In the genomic region with DNA sequence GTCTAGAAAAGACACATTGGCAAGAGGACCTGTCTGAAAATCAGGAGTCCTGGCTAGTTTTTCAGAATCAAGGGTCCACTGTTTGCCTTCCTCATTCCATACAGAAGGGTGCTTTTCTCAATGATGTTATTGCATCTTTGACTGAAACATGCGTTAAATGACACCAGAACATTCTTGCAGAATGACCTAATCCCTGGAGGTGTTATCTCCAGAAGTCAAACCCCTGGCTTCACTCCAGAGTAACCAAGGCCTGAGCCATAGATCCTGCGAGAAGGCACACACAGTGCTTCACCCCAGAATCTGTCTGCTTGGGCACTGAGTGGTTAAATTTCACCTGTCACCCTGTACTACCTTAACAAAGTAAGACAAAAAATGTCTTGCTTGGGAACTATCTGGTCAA, we compare ENCODE assay signal across 18 cellular contexts.
A peak's percentile ranks its signal among the peaks of the same experiment; 100 is the strongest.
DNase-seq lines count a peak whose midpoint lies in the region; FAIRE-seq and TF ChIP-seq lines count a peak whose summit lies in the region.
"Had no signal": no experiment of that assay in that cellular context is flagged by ENCODE, and none has a peak within 500 bp of the region (broad histone marks: within the 10 kb centered on the region; RNA-seq: fewer than 3 reads in every experiment).

No MANE protein-coding gene starts in this region.

- H3K4me1 Mint-ChIP-seq in MCF 10A (ENCODE audit: insufficient read depth, unreplicated experiment) (peaks cover 10% of the 10 kb centered on the region), astrocyte (ENCODE audit: low read depth, unreplicated experiment) (peaks cover 8% of the 10 kb centered on the region)

- H3K79me2 ChIP-seq in astrocyte (ENCODE audit: insufficient read depth, low read length) = no peaks in the 10 kb centered on the region

- no peaks in the 10 kb centered on the region for H3K4me1 ChIP-seq in breast epithelium
- no peaks in the 10 kb centered on the region for H3K4me1 ChIP-seq in astrocyte (ENCODE audit: insufficient read depth, low read length)
- H3K4me1 ChIP-seq: HAP-1 had no signal

- no TSS peak for BruUV-seq in MCF 10A (replicated peaks; lab: Mats Ljungman, UMichigan)

- POLR2A ChIA-PET in MCF 10A (lab: Yijun Ruan, JAX) = no interaction called here

- no peaks in the 10 kb centered on the region for H4K20me1 ChIP-seq in astrocyte (ENCODE audit: insufficient read depth, low read length)

- H3K4me3 Mint-ChIP-seq in MCF 10A (ENCODE audit: unreplicated experiment) (no peak overlapping the region), astrocyte (ENCODE audit: unreplicated experiment) (no peak overlapping the region)
- H3K4me3 Mint-ChIP-seq: CD4-positive, alpha-beta T cell had no signal

- CTCF ChIA-PET in MCF 10A (lab: Yijun Ruan, JAX) = interaction anchor here (1.0 to 1.1 kb wide), 2 partner anchors 13 to 759 kb away, joined by 3 read pairs; no protein-coding TSS in a partner anchor

- H3K36me3 Mint-ChIP-seq in MCF 10A (ENCODE audit: insufficient read depth, unreplicated experiment) (no peaks in the 10 kb centered on the region), astrocyte (ENCODE audit: low read depth, unreplicated experiment) (no peaks in the 10 kb centered on the region)

- H3K4me2 ChIP-seq in astrocyte (ENCODE audit: low read length) = no peak overlapping the region

- DNase-seq in MCF 10A (ENCODE audit: unreplicated experiment) (peak; percentile 48), breast epithelium (ENCODE audit: low spot score in 2 of 2) (no peak), astrocyte (ENCODE audit: low read depth) (no peak), iris pigment epithelial cell (ENCODE audit: low read depth) (peak; percentile 66), GM03348 (ENCODE audit: low spot score) (no peak)
- no peak for DNase-seq in stimulated activated CD4-positive, alpha-beta T cell treated with anti-CD3 and anti-CD28 coated beads, Interleukin-15, amount 100 ng/mL, for 24 hours
- DNase-seq in stimulated activated CD4-positive, alpha-beta T cell treated with anti-CD3 and anti-CD28 coated beads, Interleukin-2, amount 100 ng/mL, for 24 hours = no peak
- DNase-seq: AML-193; Calu3; CD4-positive, alpha-beta T cell; DND-41; IMR-90; Kasumi-1; NCI-H187 treated with DMSO at 0.1 percent for 48 hours; NCI-H2227 treated with DMSO at 0.1 percent for 48 hours; NCI-H524 treated with DMSO at 0.1 percent for 48 hours; PC-3 had no signal

- H3K9me3 ChIP-seq in breast epithelium (no peaks in the 10 kb centered on the region), astrocyte (ENCODE audit: insufficient read depth, low read depth, low read length) (no peaks in the 10 kb centered on the region)
- H3K9me3 ChIP-seq: HAP-1 had no signal

- FAIRE-seq in astrocyte (lab: Jason Lieb, UNC) = no peak

- no peak for TF ChIP-seq POLR2A in breast epithelium (IDR thresholded peaks at IDR 0.05)

- TF ChIP-seq CTCF in MCF 10A (IDR thresholded peaks at IDR 0.05; ENCODE audit: unreplicated experiment) (no peak), breast epithelium (IDR thresholded peaks at IDR 0.05) (no peak), astrocyte (IDR thresholded peaks at IDR 0.05; ENCODE audit: insufficient read depth, low read depth, low read length) (no peak)

- H3K27ac Mint-ChIP-seq in MCF 10A (ENCODE audit: low read depth, unreplicated experiment) (no peak overlapping the region), astrocyte (ENCODE audit: unreplicated experiment) (peak overlapping the region; percentile 4)
- H3K27ac Mint-ChIP-seq: CD4-positive, alpha-beta T cell had no signal

- H3K27me3 Mint-ChIP-seq in MCF 10A (ENCODE audit: insufficient read depth, unreplicated experiment) (no peaks in the 10 kb centered on the region), astrocyte (ENCODE audit: low read depth, unreplicated experiment) (peaks cover 16% of the 10 kb centered on the region)
- H3K27me3 Mint-ChIP-seq: CD4-positive, alpha-beta T cell had no signal

- H3K9ac ChIP-seq in astrocyte (ENCODE audit: low read length) = no peak overlapping the region

- intact Hi-C loops in MCF 10A (cut with micrococcal nuclease) (no loop called here), breast epithelium (cut with DNase I; ENCODE audit: low total_unique reads) (no loop called here)

- no peak overlapping the region for H3K27ac ChIP-seq in breast epithelium
- no peak overlapping the region for H3K27ac ChIP-seq in astrocyte (ENCODE audit: low read depth, low read length)

- H3K9me3 Mint-ChIP-seq in MCF 10A (ENCODE audit: unreplicated experiment) (no peaks in the 10 kb centered on the region), astrocyte (ENCODE audit: unreplicated experiment) (no peaks in the 10 kb centered on the region)
- H3K9me3 Mint-ChIP-seq: CD4-positive, alpha-beta T cell had no signal

- H2AFZ ChIP-seq in astrocyte (ENCODE audit: low read depth, low read length) = no peak overlapping the region

- H3K4me3 ChIP-seq in breast epithelium = no peak overlapping the region
- no peak overlapping the region for H3K4me3 ChIP-seq in astrocyte (ENCODE audit: insufficient read depth, low read depth, low read length)
- H3K4me3 ChIP-seq: HAP-1 had no signal

- H3K36me3 ChIP-seq in breast epithelium (no peaks in the 10 kb centered on the region), astrocyte (ENCODE audit: insufficient read depth, low read length) (no peaks in the 10 kb centered on the region)
- H3K36me3 ChIP-seq: HAP-1 had no signal

- H3K27me3 ChIP-seq in breast epithelium = no peaks in the 10 kb centered on the region
- H3K27me3 ChIP-seq in astrocyte (ENCODE audit: insufficient read depth, low read length) = no peaks in the 10 kb centered on the region

Comparison
In these comparisons a context has a peak if more than half of its experiments do, and no peak if none do; other contexts are left out.
1. DNase-seq: peak in MCF 10A (single experiment) and iris pigment epithelial cell (single experiment); none in breast epithelium (0 of 2), astrocyte (single experiment), stimulated activated CD4-positive, alpha-beta T cell treated with anti-CD3 and anti-CD28 coated beads, Interleukin-15, amount 100 ng/mL, for 24 hours (single experiment), stimulated activated CD4-positive, alpha-beta T cell treated with anti-CD3 and anti-CD28 coated beads, Interleukin-2, amount 100 ng/mL, for 24 hours (0 of 2) and GM03348 (single experiment).